ENCODE assay signal across 1 cellular context in genomic region chr18:26082475-26082874, GRCh38.
TF ChIP-seq lines count a peak whose summit lies in the region.

No MANE protein-coding gene starts in this region.

TF ChIP-seq in SK-N-SH treated with all-trans-retinoic acid at 6 μM for 48 hours, 23 proteins besides CTCF, POLR2A, EP300 and RAD21 (continued from another document):
- TF ChIP-seq PATZ1 (CRISPR knock-in tag; IDR thresholded peaks at IDR 0.05; ENCODE audit: borderline replicate concordance): no peak
- no peak for TF ChIP-seq ZC3H10 (CRISPR knock-in tag; IDR thresholded peaks at IDR 0.05)
- TF ChIP-seq BACH2 (CRISPR knock-in tag; IDR thresholded peaks at IDR 0.05; ENCODE audit: borderline replicate concordance): no peak
- TF ChIP-seq ZFP3 (CRISPR knock-in tag; IDR thresholded peaks at IDR 0.05): no peak
- TF ChIP-seq ZNF8 (CRISPR knock-in tag; IDR thresholded peaks at IDR 0.05): no peak
